33 cellular contexts compared by ENCODE assay signal in the genomic region with DNA sequence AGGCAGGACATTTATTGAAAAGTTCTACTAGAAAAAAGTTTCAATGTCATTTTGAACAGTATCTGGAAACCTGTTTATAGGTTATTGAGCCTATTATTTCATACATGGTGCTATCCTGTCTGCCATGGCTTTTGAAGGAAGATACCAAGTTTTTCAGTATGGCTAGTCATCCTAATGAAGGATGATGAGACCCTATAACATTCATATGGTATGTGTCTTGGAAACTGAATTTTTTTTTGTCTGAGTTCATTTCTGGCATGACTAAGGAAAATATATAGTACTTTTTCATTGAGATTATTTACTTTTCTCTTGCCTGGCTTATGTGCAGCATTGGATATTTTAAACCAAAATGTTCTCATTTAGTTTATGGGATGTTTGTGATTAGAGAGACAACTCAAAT.
"Had no signal": no experiment of that assay in that cellular context is flagged by ENCODE, and none has a peak within 500 bp of the region (broad histone marks: within the 10 kb centered on the region; RNA-seq: fewer than 3 reads in every experiment).

No MANE protein-coding gene starts in this region.

- H3K4me2 ChIP-seq: PC-9 had no signal

- H2AFZ ChIP-seq: PC-9 had no signal

- H3K27ac ChIP-seq: brain microvascular endothelial cell, VCaP had no signal

- H3K9me3 Mint-ChIP-seq: activated B cell treated with CpG ODN at 0.5 μM for 24 hours; activated CD4-positive, alpha-beta memory T cell treated with anti-CD3 and anti-CD28 coated beads, Interleukin-2, amount 10 ng/mL, durations not matched to agents 7 days and 5 days; activated naive CD8-positive, alpha-beta T cell treated with anti-CD3 and anti-CD28 coated beads for 36 hours had no signal

- DNase-seq: activated B cell treated with CpG ODN at 0.5 μM for 24 hours; activated CD4-positive, alpha-beta memory T cell treated with anti-CD3 and anti-CD28 coated beads, Interleukin-2, amount 10 ng/mL, durations not matched to agents 7 days and 5 days; activated CD4-positive, alpha-beta T cell treated with anti-CD3 and anti-CD28 coated beads for 1 hour; activated CD4-positive, alpha-beta T cell treated with anti-CD3 and anti-CD28 coated beads for 48 hours; activated CD8-positive, alpha-beta memory T cell treated with anti-CD3 and anti-CD28 coated beads for 24 hours; activated CD8-positive, alpha-beta memory T cell treated with anti-CD3 and anti-CD28 coated beads, Interleukin-2, amount 10 ng/mL, durations not matched to agents 7 days and 5 days; activated CD8-positive, alpha-beta memory T cell treated with anti-CD3 and anti-CD28 coated beads, Interleukin-2, amount 50 U/mL, for 48 hours; activated effector memory CD4-positive, alpha-beta T cell treated with anti-CD3 and anti-CD28 coated beads, Interleukin-2, amount 50 U/mL, for 16 hours; activated naive CD4-positive, alpha-beta T cell; activated naive CD4-positive, alpha-beta T cell treated with anti-CD3 and anti-CD28 coated beads, Interleukin-2, amount 50 U/mL, for 16 hours; activated naive CD8-positive, alpha-beta T cell treated with anti-CD3 and anti-CD28 coated beads for 36 hours; activated T-cell treated with anti-CD3 and anti-CD28 coated beads, Interleukin-2, amount 50 U/mL, for 48 hours; amniotic stem cell; aorta; brain microvascular endothelial cell; central memory CD4-positive, alpha-beta T cell; Karpas-422; NCI-H1048; NCI-H1105 treated with DMSO at 0.1 percent for 48 hours; NCI-H1436; NCI-H1694; NCI-H1930; NCI-H2081 treated with DMSO at 0.1 percent for 48 hours; NCI-H226; NCI-H446 treated with DMSO at 0.1 percent for 48 hours; NCI-H524; NK-92 treated with Interleukin-12 subunit alpha and Interleukin-12 subunit beta, amount 100 ng/mL, for 24 hours; PC-9; Right ventricle myocardium superior; SW 1271; T-helper 1 cell; T-helper 9 cell had no signal

- H3K4me3 Mint-ChIP-seq: activated B cell treated with CpG ODN at 0.5 μM for 24 hours; activated CD4-positive, alpha-beta memory T cell treated with anti-CD3 and anti-CD28 coated beads, Interleukin-2, amount 10 ng/mL, durations not matched to agents 7 days and 5 days; activated CD8-positive, alpha-beta memory T cell treated with anti-CD3 and anti-CD28 coated beads, Interleukin-2, amount 10 ng/mL, durations not matched to agents 7 days and 5 days; activated naive CD8-positive, alpha-beta T cell treated with anti-CD3 and anti-CD28 coated beads for 36 hours had no signal

- H3K27me3 Mint-ChIP-seq: activated B cell treated with CpG ODN at 0.5 μM for 24 hours; activated CD4-positive, alpha-beta memory T cell treated with anti-CD3 and anti-CD28 coated beads, Interleukin-2, amount 10 ng/mL, durations not matched to agents 7 days and 5 days; activated CD8-positive, alpha-beta memory T cell treated with anti-CD3 and anti-CD28 coated beads, Interleukin-2, amount 10 ng/mL, durations not matched to agents 7 days and 5 days; activated naive CD8-positive, alpha-beta T cell treated with anti-CD3 and anti-CD28 coated beads for 36 hours had no signal

- H3K4me3 ChIP-seq: PC-9 had no signal

- H3K27me3 ChIP-seq: brain microvascular endothelial cell had no signal

- H3K27ac Mint-ChIP-seq: activated B cell treated with CpG ODN at 0.5 μM for 24 hours; activated CD4-positive, alpha-beta memory T cell treated with anti-CD3 and anti-CD28 coated beads, Interleukin-2, amount 10 ng/mL, durations not matched to agents 7 days and 5 days; activated CD8-positive, alpha-beta memory T cell treated with anti-CD3 and anti-CD28 coated beads, Interleukin-2, amount 10 ng/mL, durations not matched to agents 7 days and 5 days; activated naive CD8-positive, alpha-beta T cell treated with anti-CD3 and anti-CD28 coated beads for 36 hours had no signal
